ENCODE assay signal across 8 cellular contexts in genomic region chr9:129486496-129487306, GRCh38.
A peak's percentile ranks its signal among the peaks of the same experiment; 100 is the strongest.
DNase-seq lines count a peak whose midpoint lies in the region; ATAC-seq lines count a peak whose summit lies in the region.

No MANE protein-coding gene starts in this region.

- H3K36me3 Mint-ChIP-seq in activated T-cell treated with anti-CD3 and anti-CD28 coated beads, Interleukin-2, amount 50 U/mL, for 24 hours (ENCODE audit: low read depth): peaks cover 19% of the 10 kb centered on the region
- H3K36me3 Mint-ChIP-seq in dendritic cell treated with granulocyte-macrophage colony-stimulating factor and Interleukin-4, amounts not matched to agents 40 ng/mL and 50 ng/mL, for 4 days (ENCODE audit: low read depth): peaks cover 18% of the 10 kb centered on the region

- peaks cover 52 to 68% of the 10 kb centered on the region in 2 donors for H3K4me1 ChIP-seq in mucosa of rectum (ENCODE audit: control insufficient read depth in 2 of 2, insufficient read depth in 2 of 2, low read length in 2 of 2)
- H3K4me1 ChIP-seq in urinary bladder (ENCODE audit: insufficient read depth): no peaks in the 10 kb centered on the region

- no peaks in the 10 kb centered on the region for H3K9me3 ChIP-seq in mucosa of rectum (ENCODE audit: control insufficient read depth in 2 of 2, low read length in 2 of 2)

- 54% methylated on average over 13 of the region's 13 CpGs for WGBS in urinary bladder

- intact Hi-C loops in dendritic cell treated with granulocyte-macrophage colony-stimulating factor and Interleukin-4, amounts not matched to agents 40 ng/mL and 50 ng/mL, for 4 days (cut with micrococcal nuclease): loop anchor here (10.0 kb wide), 1 partner anchor 152 kb away; no protein-coding TSS in a partner anchor

- no peaks in the 10 kb centered on the region for H3K27me3 ChIP-seq in mucosa of rectum (ENCODE audit: control insufficient read depth in 2 of 2, insufficient read depth in 2 of 2, low read length in 2 of 2)

- H3K9me3 Mint-ChIP-seq in activated T-cell treated with anti-CD3 and anti-CD28 coated beads, Interleukin-2, amount 50 U/mL, for 24 hours: no peaks in the 10 kb centered on the region
- no peaks in the 10 kb centered on the region for H3K9me3 Mint-ChIP-seq in dendritic cell treated with granulocyte-macrophage colony-stimulating factor and Interleukin-4, amounts not matched to agents 40 ng/mL and 50 ng/mL, for 4 days

- H3K36me3 ChIP-seq in mucosa of rectum (ENCODE audit: control insufficient read depth in 2 of 2, insufficient read depth in 2 of 2, low read length in 2 of 2): no peaks in the 10 kb centered on the region
- H3K36me3 ChIP-seq in urinary bladder (ENCODE audit: insufficient read depth): no peaks in the 10 kb centered on the region

- H3K4me1 Mint-ChIP-seq in activated T-cell treated with anti-CD3 and anti-CD28 coated beads, Interleukin-2, amount 50 U/mL, for 24 hours (ENCODE audit: low read depth): peaks cover 71% of the 10 kb centered on the region
- H3K4me1 Mint-ChIP-seq in dendritic cell treated with granulocyte-macrophage colony-stimulating factor and Interleukin-4, amounts not matched to agents 40 ng/mL and 50 ng/mL, for 4 days (ENCODE audit: low read depth): peaks cover 83% of the 10 kb centered on the region

- H3K4me3 Mint-ChIP-seq in activated T-cell treated with anti-CD3 and anti-CD28 coated beads, Interleukin-2, amount 50 U/mL, for 24 hours: peak overlapping the region; percentile 81
- H3K4me3 Mint-ChIP-seq in dendritic cell treated with granulocyte-macrophage colony-stimulating factor and Interleukin-4, amounts not matched to agents 40 ng/mL and 50 ng/mL, for 4 days: no peak overlapping the region

- DNase-seq in activated T-cell treated with anti-CD3 and anti-CD28 coated beads, Interleukin-2, amount 50 U/mL, for 24 hours: no peak
- DNase-seq in activated T-cell treated with anti-CD3 and anti-CD28 coated beads, Interleukin-2, amount 50 U/mL, for 1 hour: no peak

- peaks cover 1% of the 10 kb centered on the region for H3K27me3 Mint-ChIP-seq in activated T-cell treated with anti-CD3 and anti-CD28 coated beads, Interleukin-2, amount 50 U/mL, for 24 hours
- H3K27me3 Mint-ChIP-seq in dendritic cell treated with granulocyte-macrophage colony-stimulating factor and Interleukin-4, amounts not matched to agents 40 ng/mL and 50 ng/mL, for 4 days: peaks cover 2% of the 10 kb centered on the region

- no peak overlapping the region for H3K4me3 ChIP-seq in mucosa of rectum (ENCODE audit: low read length in 2 of 2)
- H3K4me3 ChIP-seq in urinary bladder (ENCODE audit: low read depth, low read length): no peak overlapping the region

- peak overlapping the region; percentile 72 to 96 for H3K9ac ChIP-seq in mucosa of rectum (ENCODE audit: low read depth in 1 of 2, low read length in 2 of 2)

- peak overlapping the region; percentile 92 to 95 for H3K27ac ChIP-seq in mucosa of rectum (ENCODE audit: low read depth in 2 of 2, low read length in 2 of 2)
- H3K27ac ChIP-seq in urinary bladder (ENCODE audit: low read depth): peak overlapping the region; percentile 98

- no peak for ATAC-seq in HG03196 (IDR thresholded peaks at IDR 0.05; ENCODE audit: unreplicated experiment)
- no peak for ATAC-seq in HG03039 (IDR thresholded peaks at IDR 0.05; ENCODE audit: unreplicated experiment)
- ATAC-seq in HG02571 (IDR thresholded peaks at IDR 0.05; ENCODE audit: unreplicated experiment): no peak

- peak overlapping the region; percentile 98 for H3K27ac Mint-ChIP-seq in activated T-cell treated with anti-CD3 and anti-CD28 coated beads, Interleukin-2, amount 50 U/mL, for 24 hours
- H3K27ac Mint-ChIP-seq in dendritic cell treated with granulocyte-macrophage colony-stimulating factor and Interleukin-4, amounts not matched to agents 40 ng/mL and 50 ng/mL, for 4 days: peak overlapping the region; percentile 73
